14 cellular contexts compared by ENCODE assay signal in the genomic region with DNA sequence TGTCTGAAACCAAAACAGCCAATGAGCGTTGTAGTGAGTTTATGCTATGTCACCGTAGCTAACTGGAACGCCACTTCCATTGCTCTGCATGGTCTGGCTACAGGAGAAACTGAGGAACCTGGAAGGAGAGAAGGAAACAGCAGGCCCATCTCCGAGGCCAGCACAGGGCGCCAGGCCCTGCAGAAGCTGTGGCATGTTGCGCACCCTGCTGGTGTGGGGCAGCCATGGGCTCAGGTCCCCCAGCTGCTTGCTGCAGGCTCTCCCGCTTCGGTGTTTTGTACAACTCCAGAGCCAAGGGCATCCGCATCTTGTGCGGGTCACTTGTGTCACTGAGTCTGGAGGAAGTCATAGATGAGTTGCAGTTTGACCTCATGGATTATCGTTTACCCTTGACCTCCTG.
A peak's percentile ranks its signal among the peaks of the same experiment; 100 is the strongest.
DNase-seq lines count a peak whose midpoint lies in the region; ATAC-seq lines count a peak whose summit lies in the region.
"Had no signal": no experiment of that assay in that cellular context is flagged by ENCODE, and none has a peak within 500 bp of the region (broad histone marks: within the 10 kb centered on the region; RNA-seq: fewer than 3 reads in every experiment).

No MANE protein-coding gene starts in this region.

- peaks cover 4% of the 10 kb centered on the region for H3K36me3 Mint-ChIP-seq in T-helper 17 cell (ENCODE audit: low read depth)

- H3K4me3 ChIP-seq in H7 (ENCODE audit: insufficient read depth, low read depth, low read length), result no peak overlapping the region
- H3K4me3 ChIP-seq: thyroid gland had no signal

- no peaks in the 10 kb centered on the region for H3K27me3 Mint-ChIP-seq in T-helper 17 cell

- no peaks in the 10 kb centered on the region for H3K27me3 ChIP-seq in H7 (ENCODE audit: control insufficient read depth, insufficient read depth, low read length)
- H3K27me3 ChIP-seq: thyroid gland had no signal

- ATAC-seq in T-helper 17 cell (no peak), HG03565 (IDR thresholded peaks at IDR 0.05; ENCODE audit: unreplicated experiment) (no peak), GM18502 (IDR thresholded peaks at IDR 0.05; ENCODE audit: poor library complexity, unreplicated experiment) (no peak)

- H3K27ac Mint-ChIP-seq in T-helper 17 cell, result peak overlapping the region; percentile 96
- H3K27ac Mint-ChIP-seq: CD14-positive monocyte had no signal

- H3K4me3 Mint-ChIP-seq in T-helper 17 cell, result no peak overlapping the region
- H3K4me3 Mint-ChIP-seq: CD14-positive monocyte had no signal

- DNase-seq in D341Med (ENCODE audit: low spot score) (peak; percentile 56), H7 (peak; percentile 71), T-helper 17 cell (no peak), iPS-NIHi11 (ENCODE audit: low spot score) (peak; percentile 48), SIG-M5 (lab: John Stamatoyannopoulos, UW) (no peak)
- DNase-seq: EL; foreskin fibroblast; NCI-H2081; NCI-H524 treated with DMSO at 0.1 percent for 48 hours; stimulated activated CD4-positive, alpha-beta T cell treated with anti-CD3 and anti-CD28 coated beads, Interleukin-4, amount 100 ng/mL, for 4 hours; thyroid gland had no signal

- peaks cover 34% of the 10 kb centered on the region for H3K4me1 Mint-ChIP-seq in T-helper 17 cell
- H3K4me1 Mint-ChIP-seq: CD14-positive monocyte had no signal

- H3K36me3 ChIP-seq in H7 (replicated peaks; ENCODE audit: control insufficient read depth, insufficient read depth, low read length), result no peaks in the 10 kb centered on the region; the same call in 1 of the 2 replicates
- H3K36me3 ChIP-seq: thyroid gland had no signal

- no peaks in the 10 kb centered on the region for H3K9me3 ChIP-seq in T-helper 17 cell (ENCODE audit: control insufficient read depth, low read length, poor library complexity, severe bottlenecking)
- H3K9me3 ChIP-seq: thyroid gland had no signal

Comparison
In these comparisons a context has a peak if more than half of its experiments do, and no peak if none do; other contexts are left out.
1. DNase-seq: peak in D341Med (single experiment), H7 (single experiment) and iPS-NIHi11 (single experiment); none in T-helper 17 cell (0 of 3) and SIG-M5 (single experiment).